In genomic region chr12:96489392-96490056, GRCh38 we compare ENCODE assay signal across 8 cellular contexts. TPM values are rescaled to one million over a fixed set of nuclear protein-coding genes. Genes with fewer than 3 reads are reported as not detected.
DNase-seq lines count a peak whose midpoint lies in the region; ATAC-seq and TF ChIP-seq lines count a peak whose summit lies in the region.

A gene with protein sequence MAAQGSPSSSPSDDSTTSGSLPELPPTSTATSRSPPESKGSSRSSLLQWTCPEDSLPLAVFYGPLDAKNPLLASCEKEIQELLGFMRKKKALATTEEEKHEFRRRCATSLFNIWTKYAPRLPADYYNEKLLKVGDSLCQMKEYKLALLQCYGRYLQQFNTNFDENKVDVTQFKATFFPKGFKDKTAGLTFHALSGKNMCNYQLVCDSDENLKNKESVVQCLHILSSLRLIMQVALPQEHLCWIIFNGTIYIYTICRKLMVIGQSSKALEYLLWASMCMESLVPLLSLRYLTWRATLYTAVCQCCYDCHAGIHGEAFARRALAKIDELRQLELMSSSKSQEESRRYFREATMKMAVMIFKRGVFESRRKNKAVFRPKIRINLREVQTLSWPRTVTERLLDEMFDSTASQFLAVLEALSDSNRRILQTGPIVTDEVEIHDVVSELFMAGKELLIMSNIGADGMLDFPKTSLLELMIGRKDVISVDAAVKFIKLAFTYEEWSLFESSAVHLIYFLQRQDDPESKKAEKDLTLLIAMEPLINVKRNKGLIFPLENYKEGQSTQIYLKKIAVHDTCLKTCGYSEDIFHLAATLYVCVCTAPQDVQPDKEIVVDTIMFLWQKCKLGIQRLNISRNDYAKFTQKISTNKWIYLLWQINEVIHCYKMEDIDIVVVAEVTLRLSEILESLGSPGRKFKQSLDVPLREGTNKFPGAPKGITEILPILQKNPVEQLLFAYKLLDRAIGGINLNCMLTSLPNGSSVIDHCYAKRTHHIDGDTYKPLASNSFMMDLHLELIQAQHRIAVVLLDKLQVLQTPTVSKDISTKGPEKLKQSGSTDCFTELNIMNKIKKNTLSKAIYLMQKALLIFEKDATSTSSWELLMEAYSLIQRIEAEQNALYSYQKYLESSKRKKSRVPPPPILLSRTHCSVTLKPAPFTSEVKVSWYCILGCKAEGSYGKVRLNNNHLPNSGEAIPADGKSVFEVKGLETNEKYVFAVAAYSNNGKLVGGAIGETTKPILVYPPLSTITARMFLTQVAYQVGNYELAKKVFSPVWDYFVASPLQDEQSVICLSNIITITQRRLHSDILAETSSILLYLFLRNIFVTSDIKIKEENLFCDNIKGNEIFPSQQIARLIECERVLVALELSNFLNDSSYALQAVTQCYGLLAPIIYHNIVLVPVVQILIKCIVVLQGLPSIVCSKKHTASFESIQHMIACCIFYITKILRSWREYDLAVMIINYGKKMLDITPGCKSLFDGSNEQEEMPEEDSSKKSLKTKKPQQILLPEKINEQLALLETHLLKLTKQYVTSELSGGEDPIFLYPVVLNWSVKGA (N-terminal part only) (plus strand): TSS chr12:96489577. CDS start chr12:96489610, 33 bp downstream.

- H3K36me3 ChIP-seq in BJ (ENCODE audit: control insufficient read depth, insufficient read depth, low read length) (no peaks in the 10 kb centered on the region), duodenal mucosa (ENCODE audit: control insufficient read depth in 1 of 2, insufficient read depth in 2 of 2, low read length in 2 of 2) (no peaks in the 10 kb centered on the region), right lobe of liver (no peaks in the 10 kb centered on the region)

- peak; percentile 94 for TF ChIP-seq CTCF in BJ (IDR thresholded peaks at IDR 0.05; ENCODE audit: insufficient read depth, low read depth, low read length)
- TF ChIP-seq CTCF in right lobe of liver (IDR thresholded peaks at IDR 0.05): peak; percentile 74 to 87 (median 82)

- H3K27ac ChIP-seq in duodenal mucosa (ENCODE audit: low read depth, low read length): no peak within 1 kb of the TSS
- no peak within 1 kb of the TSS for H3K27ac ChIP-seq in right lobe of liver

- H3K4me1 ChIP-seq in duodenal mucosa (ENCODE audit: control insufficient read depth in 1 of 2, insufficient read depth in 2 of 2, low read length in 2 of 2) (peaks cover 0 to 4% of the 10 kb centered on the region in 2 donors), right lobe of liver (no peaks in the 10 kb centered on the region)

- ATAC-seq in GM19351 (IDR thresholded peaks at IDR 0.05; ENCODE audit: unreplicated experiment) (peak; percentile 93), HG03469 (IDR thresholded peaks at IDR 0.05; ENCODE audit: unreplicated experiment) (peak; percentile 87), right lobe of liver (peak; percentile 99 to 100 (median 100))

- H3K9ac ChIP-seq in duodenal mucosa (ENCODE audit: low read depth in 1 of 2, low read length in 2 of 2): peak within 1 kb of the TSS; percentile 25 to 45

- no peak for TF ChIP-seq POLR2A in right lobe of liver (IDR thresholded peaks at IDR 0.05)

- CTCF ChIA-PET in BJ (lab: Yijun Ruan, JAX): interaction anchor here (0.6 to 3.2 kb wide), 30 partner anchors 8 to 425 kb away, joined by 3 to 11 read pairs (median 4); partner anchors contain the start of gene CDK17

- intact Hi-C loops in right lobe of liver (cut with DNase I): no loop called here

- H3K27me3 ChIP-seq in BJ (ENCODE audit: control insufficient read depth, insufficient read depth, low read length) (no peaks in the 10 kb centered on the region), duodenal mucosa (ENCODE audit: control insufficient read depth in 1 of 2, insufficient read depth in 2 of 2, low read length in 2 of 2) (peaks cover 0 to 7% of the 10 kb centered on the region in 2 donors), right lobe of liver (no peaks in the 10 kb centered on the region)

- DNase-seq in BJ (ENCODE audit: low read depth) (peak; percentile 43), NCI-H69 (lab: John Stamatoyannopoulos, UW) (peak; percentile 98), right lobe of liver (peak; percentile 86 to 94 (median 92))
- DNase-seq in activated CD4-positive, alpha-beta T cell treated with anti-CD3 and anti-CD28 coated beads, Interleukin-2, amount 50 U/mL, for 4 hours: peak; percentile 91 to 92
- DNase-seq in stimulated activated CD4-positive, alpha-beta T cell treated with anti-CD3 and anti-CD28 coated beads, Interleukin-4, amount 100 ng/mL, for 24 hours: peak; percentile 95

- 5% methylated on average over 35 of the region's 53 CpGs for WGBS in right lobe of liver (ENCODE audit: insufficient coverage, low coverage, low lambda C conversion rate, missing lambda C conversion rate)

- POLR2A ChIA-PET in BJ (lab: Charles Lee): no interaction called here

- H3K4me3 ChIP-seq in BJ (ENCODE audit: low read depth, low read length): peak within 1 kb of the TSS; percentile 70
- peak within 1 kb of the TSS; percentile 69 to 73 for H3K4me3 ChIP-seq in duodenal mucosa (ENCODE audit: low read depth in 1 of 2, low read length in 2 of 2)
- H3K4me3 ChIP-seq in right lobe of liver: peak within 1 kb of the TSS; percentile 36 to 55 (median 52)

- no peaks in the 10 kb centered on the region for H3K9me3 ChIP-seq in duodenal mucosa (ENCODE audit: control insufficient read depth in 1 of 2, low read length in 2 of 2)
- H3K9me3 ChIP-seq in right lobe of liver: no peaks in the 10 kb centered on the region

RNA-seq across cellular contexts. Expression of the gene that starts here (rescaled TPM):
- polyA plus RNA-seq in BJ (2011; rRNA removed): 0.16 and 0.38 TPM in 2 replicates
- polyA minus RNA-seq in BJ (2011; rRNA and poly(A)+ RNA removed): 0.47 TPM in 1 of 2 replicates, not detected in the other
- under 1 TPM; 0.09 to 0.34 (median 0.13) TPM for total RNA-seq in right lobe of liver

Comparison
In these comparisons a context has a peak if more than half of its experiments do, and no peak if none do; other contexts are left out.
1. Peak in DNase-seq and H3K4me3 ChIP-seq in BJ; RNA of the gene not detected or under 1 TPM.
2. Peak in DNase-seq, ATAC-seq and H3K4me3 ChIP-seq in right lobe of liver; RNA of the gene not detected or under 1 TPM.
3. DNase-seq: peak in every context shown above with its lines; median percentile 98 in NCI-H69; 95 in stimulated activated CD4-positive, alpha-beta T cell treated with anti-CD3 and anti-CD28 coated beads, Interleukin-4, amount 100 ng/mL, for 24 hours; 92 in right lobe of liver; 92 in activated CD4-positive, alpha-beta T cell treated with anti-CD3 and anti-CD28 coated beads, Interleukin-2, amount 50 U/mL, for 4 hours; 43 in BJ.